ENCODE assay signal across 8 cellular contexts in genomic region chrX:47482512-47483309, GRCh38. TPM values are rescaled to one million over a fixed set of nuclear protein-coding genes. Genes with fewer than 3 reads are reported as not detected.
DNase-seq lines count a peak whose midpoint lies in the region; ATAC-seq, FAIRE-seq and TF ChIP-seq lines count a peak whose summit lies in the region.

ZNF41 (minus strand) TSS chrX:47483222; CDS start chrX:47467481, 15,741 bp downstream.

- FAIRE-seq in H54 (lab: Jason Lieb, UNC), result no peak

- peak within 1 kb of the TSS; percentile 62 for H3K4me3 ChIP-seq in fibroblast of pulmonary artery (replicated peaks; ENCODE audit: low read depth, low read length)

- H3K36me3 Mint-ChIP-seq in activated T-helper 2 cell treated with anti-CD3 and anti-CD28 coated beads, Interferon-gamma antibody, Interleukin-2, Interleukin-4, amounts not matched to agents 10 μg/mL and 5 μg/mL and 100 μg/mL, durations not matched to agents 14 hours and 24 hours and 36 hours (ENCODE audit: low read depth), result peaks cover 16% of the 10 kb centered on the region
- H3K36me3 Mint-ChIP-seq in nephron (ENCODE audit: low read depth), result no peaks in the 10 kb centered on the region

- DNase-seq in EH (ENCODE audit: low read depth), result peak; percentile 82
- DNase-seq in H54 (ENCODE audit: insufficient read length, low spot score), result peak; percentile 46
- peak; percentile 80 for DNase-seq in LoVo (ENCODE audit: low spot score)
- peak; percentile 93 for DNase-seq in RPMI8226
- DNase-seq in activated T-helper 2 cell treated with anti-CD3 and anti-CD28 coated beads, Interferon-gamma antibody, Interleukin-2, Interleukin-4, amounts not matched to agents 10 μg/mL and 5 μg/mL and 100 μg/mL, durations not matched to agents 14 hours and 24 hours and 36 hours (ENCODE audit: low spot score), result peak; percentile 63
- DNase-seq in fibroblast of pulmonary artery (ENCODE audit: low read depth), result peak; percentile 82
- DNase-seq in stimulated activated naive CD8-positive, alpha-beta T cell treated with anti-CD3 and anti-CD28 coated beads, Interleukin-15, Interleukin-2, amounts not matched to agents 100 U/mL and 50 U/mL, for 24 hours, result peak; percentile 74

- ATAC-seq in stimulated activated naive CD8-positive, alpha-beta T cell treated with anti-CD3 and anti-CD28 coated beads, Interleukin-15, Interleukin-2, amounts not matched to agents 100 U/mL and 50 U/mL, for 24 hours, result peak; percentile 95

- intact Hi-C loops in activated T-helper 2 cell treated with anti-CD3 and anti-CD28 coated beads, Interferon-gamma antibody, Interleukin-2, Interleukin-4, amounts not matched to agents 10 μg/mL and 5 μg/mL and 100 μg/mL, durations not matched to agents 14 hours and 24 hours and 36 hours (cut with micrococcal nuclease), result loop anchor here (1.0 to 10.0 kb wide), 4 partner anchors 80 to 337 kb away; partner anchors contain the start of genes ARAF, RBM10 and UBA1

- TF ChIP-seq CTCF in fibroblast of pulmonary artery (IDR thresholded peaks at IDR 0.05; ENCODE audit: low read length, missing control alignments), result no peak
- TF ChIP-seq CTCF in nephron (IDR thresholded peaks at IDR 0.05; ENCODE audit: unreplicated experiment in 3 of 3), result no peak

- peaks cover 25% of the 10 kb centered on the region for H3K4me1 Mint-ChIP-seq in activated T-helper 2 cell treated with anti-CD3 and anti-CD28 coated beads, Interferon-gamma antibody, Interleukin-2, Interleukin-4, amounts not matched to agents 10 μg/mL and 5 μg/mL and 100 μg/mL, durations not matched to agents 14 hours and 24 hours and 36 hours (ENCODE audit: low read depth)
- H3K4me1 Mint-ChIP-seq in nephron, result peaks cover 20% of the 10 kb centered on the region

- no peaks in the 10 kb centered on the region for H3K27me3 Mint-ChIP-seq in activated T-helper 2 cell treated with anti-CD3 and anti-CD28 coated beads, Interferon-gamma antibody, Interleukin-2, Interleukin-4, amounts not matched to agents 10 μg/mL and 5 μg/mL and 100 μg/mL, durations not matched to agents 14 hours and 24 hours and 36 hours (ENCODE audit: low read depth)
- no peaks in the 10 kb centered on the region for H3K27me3 Mint-ChIP-seq in nephron (ENCODE audit: low read depth)

- H3K4me3 Mint-ChIP-seq in activated T-helper 2 cell treated with anti-CD3 and anti-CD28 coated beads, Interferon-gamma antibody, Interleukin-2, Interleukin-4, amounts not matched to agents 10 μg/mL and 5 μg/mL and 100 μg/mL, durations not matched to agents 14 hours and 24 hours and 36 hours (ENCODE audit: low read depth), result peak within 1 kb of the TSS; percentile 89
- peak within 1 kb of the TSS; percentile 85 to 87 (median 87) for H3K4me3 Mint-ChIP-seq in nephron

- peak; percentile 45; the same call in 1 of the 2 replicates for TF ChIP-seq POLR2A in H54 (IDR thresholded peaks at IDR 0.05; ENCODE audit: low read depth, low read length)

- H3K27ac Mint-ChIP-seq in activated T-helper 2 cell treated with anti-CD3 and anti-CD28 coated beads, Interferon-gamma antibody, Interleukin-2, Interleukin-4, amounts not matched to agents 10 μg/mL and 5 μg/mL and 100 μg/mL, durations not matched to agents 14 hours and 24 hours and 36 hours, result peak within 1 kb of the TSS; percentile 90
- H3K27ac Mint-ChIP-seq in nephron, result peak within 1 kb of the TSS; percentile 87 to 99 (median 90)

- H3K9me3 Mint-ChIP-seq in activated T-helper 2 cell treated with anti-CD3 and anti-CD28 coated beads, Interferon-gamma antibody, Interleukin-2, Interleukin-4, amounts not matched to agents 10 μg/mL and 5 μg/mL and 100 μg/mL, durations not matched to agents 14 hours and 24 hours and 36 hours, result no peaks in the 10 kb centered on the region
- no peaks in the 10 kb centered on the region for H3K9me3 Mint-ChIP-seq in nephron

RNA-seq across cellular contexts. Expression of gene ZNF41, which starts in this region (rescaled TPM):
- 8.7 and 9.7 TPM in 2 replicates for total RNA-seq in activated T-helper 2 cell treated with anti-CD3 and anti-CD28 coated beads, Interferon-gamma antibody, Interleukin-2, Interleukin-4, amounts not matched to agents 10 μg/mL and 5 μg/mL and 100 μg/mL, durations not matched to agents 14 hours and 24 hours and 36 hours

Comparison
In these comparisons a context has a peak if more than half of its experiments do, and no peak if none do; other contexts are left out.
1. Peak in every context shown above with its lines: DNase-seq, ATAC-seq and H3K4me3 ChIP-seq.